Comparison of ENCODE assay signal across 8 cellular contexts in the genomic region with DNA sequence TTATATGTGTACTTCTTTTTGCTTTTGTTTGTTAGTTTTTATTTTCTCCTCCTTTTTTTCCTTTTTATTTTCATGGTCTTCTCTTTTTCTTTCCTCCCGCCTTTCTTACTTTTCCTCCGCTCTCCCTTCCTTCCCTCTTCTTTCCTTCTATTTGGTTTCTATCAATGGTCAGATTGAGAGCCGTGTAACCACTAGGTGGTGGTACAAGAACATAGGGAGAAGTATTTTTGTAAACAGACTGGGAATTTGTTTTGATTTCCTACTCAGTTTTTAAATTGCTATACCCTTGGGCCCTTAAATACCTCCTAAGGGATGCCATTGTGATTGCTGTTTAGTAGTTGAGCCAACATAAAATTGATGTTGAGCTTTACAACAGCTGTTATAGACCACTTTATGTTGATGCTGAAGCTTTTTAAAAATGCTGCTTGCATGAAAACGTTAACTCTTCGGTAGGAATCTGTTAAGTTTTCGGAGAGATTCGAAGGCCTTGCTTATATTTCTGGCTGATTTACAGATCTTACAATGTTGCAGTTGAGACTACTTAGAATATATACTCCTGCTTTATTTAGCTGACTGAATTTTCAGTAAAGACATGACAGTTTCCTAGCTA.
A peak's percentile ranks its signal among the peaks of the same experiment; 100 is the strongest.
DNase-seq lines count a peak whose midpoint lies in the region; ATAC-seq and FAIRE-seq lines count a peak whose summit lies in the region.

No MANE protein-coding gene starts in this region.

- peak overlapping the region in 1 of 3 donors; percentile 69 for H3K27ac Mint-ChIP-seq in CD4-positive, CD25-positive, alpha-beta regulatory T cell
- no peak overlapping the region for H3K27ac Mint-ChIP-seq in activated naive CD8-positive, alpha-beta T cell treated with anti-CD3 and anti-CD28 coated beads, Interleukin-2, amount 10 ng/mL, durations not matched to agents 7 days and 5 days

- no peaks in the 10 kb centered on the region for H3K36me3 ChIP-seq in CD4-positive, CD25-positive, alpha-beta regulatory T cell (ENCODE audit: control insufficient read depth, insufficient read depth, low read length)
- no peaks in the 10 kb centered on the region for H3K36me3 ChIP-seq in iPS DF 6.9 (ENCODE audit: control insufficient read depth, insufficient read depth, low read length)

- DNase-seq in CD4-positive, CD25-positive, alpha-beta regulatory T cell = peak in 2 of 3 donors; percentile 20 to 44
- DNase-seq in GM19239 (ENCODE audit: insufficient read length, low spot score) (peak; percentile 1), NCI-H345 treated with DMSO at 0.1 percent for 48 hours (lab: John Stamatoyannopoulos, UW; ENCODE audit: unreplicated experiment) (peak; percentile 52), iPS DF 6.9 (ENCODE audit: low read depth, low spot score) (peak; percentile 9), stromal cell of bone marrow (ENCODE audit: low read depth) (peak; percentile 34), ecto neural progenitor cell (ENCODE audit: low spot score) (no peak)
- DNase-seq in activated naive CD8-positive, alpha-beta T cell treated with anti-CD3 and anti-CD28 coated beads, Interleukin-2, amount 10 ng/mL, durations not matched to agents 7 days and 5 days = no peak

- no peaks in the 10 kb centered on the region for H3K9me3 ChIP-seq in CD4-positive, CD25-positive, alpha-beta regulatory T cell (ENCODE audit: control insufficient read depth in 2 of 2, low read length in 2 of 2)
- no peaks in the 10 kb centered on the region for H3K9me3 ChIP-seq in iPS DF 6.9 (ENCODE audit: control insufficient read depth, insufficient read depth, low read length)

- H3K36me3 Mint-ChIP-seq in CD4-positive, CD25-positive, alpha-beta regulatory T cell = no peaks in the 10 kb centered on the region
- H3K36me3 Mint-ChIP-seq in activated naive CD8-positive, alpha-beta T cell treated with anti-CD3 and anti-CD28 coated beads, Interleukin-2, amount 10 ng/mL, durations not matched to agents 7 days and 5 days = peaks cover 5% of the 10 kb centered on the region

- H3K4me3 ChIP-seq in CD4-positive, CD25-positive, alpha-beta regulatory T cell (ENCODE audit: low read depth, low read length) = no peak overlapping the region
- no peak overlapping the region for H3K4me3 ChIP-seq in iPS DF 6.9 (ENCODE audit: low read length)

- no CpG with 5 or more reads among the region's 7 CpGs for WGBS in iPS DF 6.9 (ENCODE audit: insufficient coverage, insufficient read length)

- no peaks in the 10 kb centered on the region for H3K27me3 ChIP-seq in CD4-positive, CD25-positive, alpha-beta regulatory T cell (ENCODE audit: control insufficient read depth, insufficient read depth, low read length)
- no peaks in the 10 kb centered on the region for H3K27me3 ChIP-seq in iPS DF 6.9 (ENCODE audit: control insufficient read depth, insufficient read depth, low read length)

- POLR2A ChIA-PET in activated naive CD8-positive, alpha-beta T cell treated with anti-CD3 and anti-CD28 coated beads, Interleukin-2, amount 10 ng/mL, durations not matched to agents 7 days and 5 days (lab: Charles Lee) = interaction anchor here (0.9 to 3.2 kb wide), 4 partner anchors 19 to 366 kb away, joined by 3 to 19 read pairs (median 4); a partner anchor contains a TSS

- H3K27me3 Mint-ChIP-seq in CD4-positive, CD25-positive, alpha-beta regulatory T cell = peaks cover 10% of the 10 kb centered on the region
- H3K27me3 Mint-ChIP-seq in activated naive CD8-positive, alpha-beta T cell treated with anti-CD3 and anti-CD28 coated beads, Interleukin-2, amount 10 ng/mL, durations not matched to agents 7 days and 5 days = no peaks in the 10 kb centered on the region

- H3K9me3 Mint-ChIP-seq in CD4-positive, CD25-positive, alpha-beta regulatory T cell = peaks cover 0 to 1% (median 0%) of the 10 kb centered on the region in 7 donors
- peaks cover under 1% of the 10 kb centered on the region for H3K9me3 Mint-ChIP-seq in activated naive CD8-positive, alpha-beta T cell treated with anti-CD3 and anti-CD28 coated beads, Interleukin-2, amount 10 ng/mL, durations not matched to agents 7 days and 5 days

- no peak overlapping the region for H3K27ac ChIP-seq in CD4-positive, CD25-positive, alpha-beta regulatory T cell (ENCODE audit: insufficient read depth, low read length, poor library complexity, severe bottlenecking)
- H3K27ac ChIP-seq in iPS DF 6.9 (ENCODE audit: low read length) = no peak overlapping the region

- FAIRE-seq in GM19239 (lab: Jason Lieb, UNC) = peak; percentile 78

- peaks cover 17% of the 10 kb centered on the region for H3K4me1 ChIP-seq in CD4-positive, CD25-positive, alpha-beta regulatory T cell (ENCODE audit: control insufficient read depth, insufficient read depth, low read length, poor library complexity, severe bottlenecking)
- no peaks in the 10 kb centered on the region; the same call in 1 of the 2 replicates for H3K4me1 ChIP-seq in iPS DF 6.9 (ENCODE audit: control insufficient read depth, insufficient read depth, low read length)

- H3K4me3 Mint-ChIP-seq in CD4-positive, CD25-positive, alpha-beta regulatory T cell = peak overlapping the region in 1 of 4 donors; percentile 62
- H3K4me3 Mint-ChIP-seq in activated naive CD8-positive, alpha-beta T cell treated with anti-CD3 and anti-CD28 coated beads, Interleukin-2, amount 10 ng/mL, durations not matched to agents 7 days and 5 days = peak overlapping the region; percentile 36

- no peak for ATAC-seq in CD4-positive, CD25-positive, alpha-beta regulatory T cell (ENCODE audit: low read depth in 2 of 2)
- ATAC-seq in activated naive CD8-positive, alpha-beta T cell treated with anti-CD3 and anti-CD28 coated beads, Interleukin-2, amount 10 ng/mL, durations not matched to agents 7 days and 5 days (ENCODE audit: low read depth) = no peak
- ATAC-seq in HG03442 (IDR thresholded peaks at IDR 0.05; ENCODE audit: unreplicated experiment) = no peak

- H3K4me1 Mint-ChIP-seq in CD4-positive, CD25-positive, alpha-beta regulatory T cell = peaks cover 10 to 36% (median 21%) of the 10 kb centered on the region in 4 donors
- peaks cover 25% of the 10 kb centered on the region for H3K4me1 Mint-ChIP-seq in activated naive CD8-positive, alpha-beta T cell treated with anti-CD3 and anti-CD28 coated beads, Interleukin-2, amount 10 ng/mL, durations not matched to agents 7 days and 5 days

Comparison
In these comparisons a context has a peak if more than half of its experiments do, and no peak if none do; other contexts are left out.
1. DNase-seq: peak in CD4-positive, CD25-positive, alpha-beta regulatory T cell (2 of 3), GM19239 (single experiment), NCI-H345 treated with DMSO at 0.1 percent for 48 hours (single experiment), iPS DF 6.9 (single experiment) and stromal cell of bone marrow (single experiment); none in activated naive CD8-positive, alpha-beta T cell treated with anti-CD3 and anti-CD28 coated beads, Interleukin-2, amount 10 ng/mL, durations not matched to agents 7 days and 5 days (single experiment) and ecto neural progenitor cell (single experiment).